1 cellular context compared by ENCODE assay signal in the genomic region with DNA sequence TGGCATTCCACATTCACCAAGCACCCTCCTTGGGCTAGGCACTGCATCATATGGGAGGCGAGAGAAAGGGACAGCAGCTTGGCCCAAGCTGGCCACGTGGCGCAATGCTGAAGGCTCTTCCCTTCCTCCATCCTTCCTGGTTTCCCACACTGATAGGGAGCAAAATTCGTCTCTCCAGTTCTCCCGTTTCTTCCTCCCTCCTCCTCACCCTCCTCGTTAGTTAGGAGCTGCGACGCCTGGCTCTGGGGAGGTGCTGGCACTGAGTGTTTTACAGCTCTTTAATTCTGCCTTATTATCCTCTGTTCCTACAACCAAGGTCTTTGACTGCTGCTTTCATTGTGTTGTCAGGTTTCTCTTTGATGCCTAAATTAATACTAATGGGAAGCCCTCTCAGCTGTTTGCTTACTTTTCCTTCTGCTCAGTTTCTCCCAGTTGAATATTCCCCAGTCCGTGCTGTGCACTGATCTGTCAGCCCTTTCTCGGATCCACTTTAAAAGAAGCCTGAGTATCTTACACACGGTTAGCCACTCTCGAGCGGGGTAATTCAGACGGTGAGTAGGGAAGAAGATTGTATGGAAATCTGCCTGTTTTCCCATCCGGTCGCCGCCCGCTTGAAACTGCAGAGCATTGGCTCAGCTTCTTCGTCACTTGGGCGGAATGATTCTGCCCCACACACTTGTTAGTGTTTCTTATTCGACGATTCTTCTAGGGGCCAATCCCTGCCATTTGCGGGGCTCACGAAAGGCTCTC.
TF ChIP-seq lines count a peak whose summit lies in the region.

No MANE protein-coding gene starts in this region.

TF ChIP-seq in H1, 55 proteins besides CTCF, POLR2A, EP300 and RAD21:
- TF ChIP-seq SUZ12 (IDR thresholded peaks at IDR 0.05; ENCODE audit: low read length) (peak; percentile 34; the same call in 1 of the 2 replicates), EGR1 (IDR thresholded peaks at IDR 0.05; ENCODE audit: borderline replicate concordance, low read depth, low read length) (peak; percentile 30; the same call in 1 of the 2 replicates), PHF8 (conservative IDR thresholded peaks at IDR 0.05; ENCODE audit: low read depth, low read length) (no peak), FOSL1 (IDR thresholded peaks at IDR 0.05; ENCODE audit: insufficient read depth, low read depth, low read length) (no peak), HDAC2 (IDR thresholded peaks at IDR 0.05; ENCODE audit: borderline replicate concordance in 1 of 2, low read depth in 2 of 2, low read length in 2 of 2) (0 out of 4 replicates have a peak, but pooled peaks of 1 of the 2 experiments have one; percentile 32), EZH2 (IDR thresholded peaks at IDR 0.05; ENCODE audit: low read depth, low read length, severe bottlenecking) (peak; percentile 22), SIN3A (conservative IDR thresholded peaks at IDR 0.05 in 1 of 2, IDR thresholded peaks at IDR 0.05 in 1 of 2; ENCODE audit: low read depth in 1 of 2, low read length in 2 of 2) (0 out of 4 replicates have a peak, but pooled peaks of 1 of the 2 experiments have one; percentile 8), CTBP2 (IDR thresholded peaks at IDR 0.05; ENCODE audit: borderline replicate concordance, insufficient read depth, insufficient read length, low read length) (no peak), TAF1 (IDR thresholded peaks at IDR 0.05; ENCODE audit: low read depth, low read length) (peak; percentile 15; the same call in 1 of the 2 replicates), ASH2L (IDR thresholded peaks at IDR 0.05; ENCODE audit: low read length) (peak; percentile 47), RBBP5 (IDR thresholded peaks at IDR 0.05; ENCODE audit: borderline replicate concordance, low read depth, low read length) (peak; percentile 72; the same call in 1 of the 2 replicates), RXRA (IDR thresholded peaks at IDR 0.05; ENCODE audit: insufficient read depth, low read depth, low read length) (no peak), KDM4A (IDR thresholded peaks at IDR 0.05; ENCODE audit: low read depth, low read length, severe bottlenecking) (peak; percentile 43)
- TF ChIP-seq, protein P1, sequence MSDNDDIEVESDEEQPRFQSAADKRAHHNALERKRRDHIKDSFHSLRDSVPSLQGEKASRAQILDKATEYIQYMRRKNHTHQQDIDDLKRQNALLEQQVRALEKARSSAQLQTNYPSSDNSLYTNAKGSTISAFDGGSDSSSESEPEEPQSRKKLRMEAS (IDR thresholded peaks at IDR 0.05) = peak; percentile 98
- TF ChIP-seq, protein P2, sequence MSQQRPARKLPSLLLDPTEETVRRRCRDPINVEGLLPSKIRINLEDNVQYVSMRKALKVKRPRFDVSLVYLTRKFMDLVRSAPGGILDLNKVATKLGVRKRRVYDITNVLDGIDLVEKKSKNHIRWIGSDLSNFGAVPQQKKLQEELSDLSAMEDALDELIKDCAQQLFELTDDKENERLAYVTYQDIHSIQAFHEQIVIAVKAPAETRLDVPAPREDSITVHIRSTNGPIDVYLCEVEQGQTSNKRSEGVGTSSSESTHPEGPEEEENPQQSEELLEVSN (IDR thresholded peaks at IDR 0.05) = peak; percentile 93
- TF ChIP-seq, protein P3, sequence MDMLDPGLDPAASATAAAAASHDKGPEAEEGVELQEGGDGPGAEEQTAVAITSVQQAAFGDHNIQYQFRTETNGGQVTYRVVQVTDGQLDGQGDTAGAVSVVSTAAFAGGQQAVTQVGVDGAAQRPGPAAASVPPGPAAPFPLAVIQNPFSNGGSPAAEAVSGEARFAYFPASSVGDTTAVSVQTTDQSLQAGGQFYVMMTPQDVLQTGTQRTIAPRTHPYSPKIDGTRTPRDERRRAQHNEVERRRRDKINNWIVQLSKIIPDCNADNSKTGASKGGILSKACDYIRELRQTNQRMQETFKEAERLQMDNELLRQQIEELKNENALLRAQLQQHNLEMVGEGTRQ (IDR thresholded peaks at IDR 0.05; ENCODE audit: low read length) = peak; percentile 47
